1 cellular context compared by ENCODE assay signal in genomic region chr14:37583358-37584210, GRCh38.
TF ChIP-seq lines count a peak whose summit lies in the region.

No MANE protein-coding gene starts in this region.

TF ChIP-seq in HepG2, 621 proteins besides CTCF, POLR2A, EP300 and RAD21 (continued from another document and continues in another):
- TF ChIP-seq REST (IDR thresholded peaks at IDR 0.05; ENCODE audit: borderline replicate concordance in 1 of 2, low read depth in 1 of 2, low read length in 2 of 2) (no peak), ZFX (CRISPR knock-in tag; IDR thresholded peaks at IDR 0.05; ENCODE audit: low read depth) (peak; percentile 65), RERE (CRISPR knock-in tag; IDR thresholded peaks at IDR 0.05; ENCODE audit: low read depth) (no peak), KDM2A (CRISPR knock-in tag; IDR thresholded peaks at IDR 0.05; ENCODE audit: borderline replicate concordance, low read depth) (peak; percentile 73), ZBTB20 (CRISPR knock-in tag; IDR thresholded peaks at IDR 0.05; ENCODE audit: borderline replicate concordance, low read depth) (no peak), HNF1B (CRISPR knock-in tag; IDR thresholded peaks at IDR 0.05) (no peak), PRMT3 (CRISPR knock-in tag; IDR thresholded peaks at IDR 0.05; ENCODE audit: borderline replicate concordance, low read depth) (no peak), YY1 (IDR thresholded peaks at IDR 0.05; ENCODE audit: insufficient read depth, insufficient replicate concordance, low read depth, low read length) (peak; percentile 83), HBP1 (CRISPR knock-in tag; IDR thresholded peaks at IDR 0.05; ENCODE audit: low read depth) (no peak), ZNF451 (CRISPR knock-in tag; IDR thresholded peaks at IDR 0.05) (peak; percentile 85), ZMYM2 (CRISPR knock-in tag; IDR thresholded peaks at IDR 0.05) (0 out of 2 replicates have a peak, but pooled peaks have one; percentile 53), SMC3 (IDR thresholded peaks at IDR 0.05; ENCODE audit: low read length) (no peak), AFF4 (CRISPR knock-in tag; IDR thresholded peaks at IDR 0.05) (no peak), GABPB1 (CRISPR knock-in tag; IDR thresholded peaks at IDR 0.05) (peak; percentile 75), ESRRA (CRISPR knock-in tag; IDR thresholded peaks at IDR 0.05; ENCODE audit: low read depth) (no peak), BHLHE40 (IDR thresholded peaks at IDR 0.05; ENCODE audit: low read length) (no peak), SYNCRIP (IDR thresholded peaks at IDR 0.05; ENCODE audit: insufficient read depth, low read depth, low read length) (no peak), GATAD2A (CRISPR knock-in tag; IDR thresholded peaks at IDR 0.05) (peak; percentile 34), NPAS2 (CRISPR knock-in tag; IDR thresholded peaks at IDR 0.05; ENCODE audit: borderline replicate concordance) (no peak), ZNF362 (CRISPR knock-in tag; IDR thresholded peaks at IDR 0.05; ENCODE audit: borderline replicate concordance) (no peak), FOXA1 (IDR thresholded peaks at IDR 0.05) (no peak), FOXA1 (CRISPR knock-in tag; IDR thresholded peaks at IDR 0.05) (peak; percentile 56; the same call in 1 of the 2 replicates), ZNF30 (CRISPR knock-in tag; IDR thresholded peaks at IDR 0.05) (no peak), AKNA (CRISPR knock-in tag; IDR thresholded peaks at IDR 0.05; ENCODE audit: borderline replicate concordance) (no peak), ZNF558 (CRISPR knock-in tag; IDR thresholded peaks at IDR 0.05; ENCODE audit: borderline replicate concordance) (peak; percentile 70; the same call in 1 of the 2 replicates), ETV6 (CRISPR knock-in tag; conservative IDR thresholded peaks at IDR 0.05) (no peak; the same call in 1 of the 2 replicates), ZNF446 (CRISPR knock-in tag; IDR thresholded peaks at IDR 0.05) (no peak), ZNF234 (CRISPR knock-in tag; conservative IDR thresholded peaks at IDR 0.05) (no peak), POGZ (CRISPR knock-in tag; IDR thresholded peaks at IDR 0.05) (peak; percentile 76; the same call in 1 of the 2 replicates), NRL (CRISPR knock-in tag; IDR thresholded peaks at IDR 0.05; ENCODE audit: borderline replicate concordance) (no peak), ZSCAN12 (CRISPR knock-in tag; IDR thresholded peaks at IDR 0.05) (no peak), ZNF776 (CRISPR knock-in tag; IDR thresholded peaks at IDR 0.05) (no peak), RBFOX2 (IDR thresholded peaks at IDR 0.05; ENCODE audit: low read depth, low read length) (peak; percentile 92), ZNF296 (CRISPR knock-in tag; conservative IDR thresholded peaks at IDR 0.05) (no peak), MEIS1 (CRISPR knock-in tag; IDR thresholded peaks at IDR 0.05; ENCODE audit: borderline replicate concordance) (no peak), MLX (CRISPR knock-in tag; IDR thresholded peaks at IDR 0.05) (no peak), SSRP1 (CRISPR knock-in tag; IDR thresholded peaks at IDR 0.05) (no peak)
